9 cellular contexts compared by ENCODE assay signal in genomic region chr15:33022629-33023028, GRCh38.
DNase-seq lines count a peak whose midpoint lies in the region; TF ChIP-seq lines count a peak whose summit lies in the region.
"Had no signal": no experiment of that assay in that cellular context is flagged by ENCODE, and none has a peak within 500 bp of the region (broad histone marks: within the 10 kb centered on the region; RNA-seq: fewer than 3 reads in every experiment).

No MANE protein-coding gene starts in this region.

- peak overlapping the region; percentile 21 for H3K27ac ChIP-seq in vagina

- POLR2A ChIA-PET in activated CD4-positive, alpha-beta T cell treated with anti-CD3 and anti-CD28 coated beads, Interleukin-2, amount 10 ng/mL, durations not matched to agents 7 days and 5 days (lab: Charles Lee), result no interaction called here

- H3K4me3 ChIP-seq in vagina, result no peak overlapping the region

- intact Hi-C loops in vagina (cut with DNase I), result no loop called here

- H3K36me3 Mint-ChIP-seq in activated T-cell treated with anti-CD3 and anti-CD28 coated beads, Interleukin-2, amount 50 U/mL, for 24 hours (ENCODE audit: low read depth), result peaks cover 3% of the 10 kb centered on the region
- no peaks in the 10 kb centered on the region for H3K36me3 Mint-ChIP-seq in activated CD4-positive, alpha-beta T cell treated with anti-CD3 and anti-CD28 coated beads, Interleukin-2, amount 10 ng/mL, durations not matched to agents 7 days and 5 days (ENCODE audit: low read depth)

- H3K4me1 Mint-ChIP-seq in activated T-cell treated with anti-CD3 and anti-CD28 coated beads, Interleukin-2, amount 50 U/mL, for 24 hours (ENCODE audit: low read depth), result peaks cover 29% of the 10 kb centered on the region
- no peaks in the 10 kb centered on the region for H3K4me1 Mint-ChIP-seq in activated CD4-positive, alpha-beta T cell treated with anti-CD3 and anti-CD28 coated beads, Interleukin-2, amount 10 ng/mL, durations not matched to agents 7 days and 5 days

- no peaks in the 10 kb centered on the region for H3K27me3 ChIP-seq in vagina

- TF ChIP-seq POLR2A in vagina (IDR thresholded peaks at IDR 0.05), result no peak

- H3K4me1 ChIP-seq in vagina, result peaks cover 11% of the 10 kb centered on the region

- H3K27ac Mint-ChIP-seq in activated T-cell treated with anti-CD3 and anti-CD28 coated beads, Interleukin-2, amount 50 U/mL, for 24 hours, result no peak overlapping the region
- H3K27ac Mint-ChIP-seq in activated CD4-positive, alpha-beta T cell treated with anti-CD3 and anti-CD28 coated beads, Interleukin-2, amount 10 ng/mL, durations not matched to agents 7 days and 5 days, result no peak overlapping the region

- TF ChIP-seq CTCF in vagina (IDR thresholded peaks at IDR 0.05), result no peak

- H3K36me3 ChIP-seq in vagina, result no peaks in the 10 kb centered on the region

- H3K9me3 ChIP-seq in vagina, result no peaks in the 10 kb centered on the region

- H3K27me3 Mint-ChIP-seq in activated T-cell treated with anti-CD3 and anti-CD28 coated beads, Interleukin-2, amount 50 U/mL, for 24 hours, result peaks cover 2% of the 10 kb centered on the region
- H3K27me3 Mint-ChIP-seq in activated CD4-positive, alpha-beta T cell treated with anti-CD3 and anti-CD28 coated beads, Interleukin-2, amount 10 ng/mL, durations not matched to agents 7 days and 5 days, result no peaks in the 10 kb centered on the region

- CTCF ChIA-PET in activated CD4-positive, alpha-beta T cell treated with anti-CD3 and anti-CD28 coated beads, Interleukin-2, amount 10 ng/mL, durations not matched to agents 7 days and 5 days (lab: Charles Lee), result no interaction called here

- H3K9me3 Mint-ChIP-seq in activated T-cell treated with anti-CD3 and anti-CD28 coated beads, Interleukin-2, amount 50 U/mL, for 24 hours, result no peaks in the 10 kb centered on the region
- H3K9me3 Mint-ChIP-seq in activated CD4-positive, alpha-beta T cell treated with anti-CD3 and anti-CD28 coated beads, Interleukin-2, amount 10 ng/mL, durations not matched to agents 7 days and 5 days, result no peaks in the 10 kb centered on the region

- H3K4me3 Mint-ChIP-seq in activated T-cell treated with anti-CD3 and anti-CD28 coated beads, Interleukin-2, amount 50 U/mL, for 24 hours, result no peak overlapping the region
- H3K4me3 Mint-ChIP-seq in activated CD4-positive, alpha-beta T cell treated with anti-CD3 and anti-CD28 coated beads, Interleukin-2, amount 10 ng/mL, durations not matched to agents 7 days and 5 days, result no peak overlapping the region

- DNase-seq in NCI-H510A treated with DMSO at 0.1 percent for 48 hours (lab: John Stamatoyannopoulos, UW), result peak; percentile 44
- no peak for DNase-seq in NCI-H510A (lab: John Stamatoyannopoulos, UW)
- peak; percentile 66 for DNase-seq in astrocyte of the hippocampus (ENCODE audit: low read depth, low spot score)
- peak; percentile 65 for DNase-seq in iPS-NIHi11 (ENCODE audit: low spot score)
- DNase-seq in vagina (ENCODE audit: extremely low spot score in 2 of 2), result no peak
- DNase-seq in activated T-cell treated with anti-CD3 and anti-CD28 coated beads, Interleukin-2, amount 50 U/mL, for 24 hours, result no peak
- DNase-seq in activated CD4-positive, alpha-beta T cell treated with anti-CD3 and anti-CD28 coated beads, Interleukin-2, amount 10 ng/mL, durations not matched to agents 7 days and 5 days, result no peak
- DNase-seq in activated gamma-delta T cell treated with Interleukin-2 at 50 U/mL for 16 hours, result no peak
- DNase-seq: activated CD4-positive, alpha-beta T cell treated with anti-CD3 and anti-CD28 coated beads for 4 hours had no signal

Comparison
In these comparisons a context has a peak if more than half of its experiments do, and no peak if none do; other contexts are left out.
1. DNase-seq: peak in NCI-H510A treated with DMSO at 0.1 percent for 48 hours (single experiment), astrocyte of the hippocampus (single experiment) and iPS-NIHi11 (single experiment); none in NCI-H510A (single experiment), vagina (0 of 2), activated T-cell treated with anti-CD3 and anti-CD28 coated beads, Interleukin-2, amount 50 U/mL, for 24 hours (single experiment), activated CD4-positive, alpha-beta T cell treated with anti-CD3 and anti-CD28 coated beads, Interleukin-2, amount 10 ng/mL, durations not matched to agents 7 days and 5 days (single experiment) and activated gamma-delta T cell treated with Interleukin-2 at 50 U/mL for 16 hours (single experiment).